Comparison of ENCODE assay signal across 26 cellular contexts in the genomic region with DNA sequence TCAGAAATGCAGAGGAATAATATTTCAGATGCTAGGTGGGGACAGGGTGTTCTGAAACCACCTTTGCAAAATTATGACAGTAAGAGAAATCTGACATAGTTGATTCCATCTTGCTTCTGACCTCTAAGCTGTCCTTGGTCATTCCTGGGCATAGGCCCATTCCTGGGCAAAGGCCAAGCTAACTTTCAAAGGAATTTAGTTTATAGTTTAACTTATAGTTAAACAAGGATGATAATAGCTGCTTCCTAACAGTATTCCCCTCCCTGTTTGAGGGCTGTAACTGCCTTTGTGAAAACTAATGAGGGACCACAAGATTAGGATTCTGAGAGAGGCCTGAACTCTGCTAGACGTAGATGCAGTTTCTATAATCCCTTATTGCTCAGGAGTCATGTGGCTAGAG.
"Had no signal": no experiment of that assay in that cellular context is flagged by ENCODE, and none has a peak within 500 bp of the region (broad histone marks: within the 10 kb centered on the region; RNA-seq: fewer than 3 reads in every experiment).

No MANE protein-coding gene starts in this region.

- H3K27ac ChIP-seq: left ventricle myocardium inferior, pancreas, prostate gland, sigmoid colon, spleen, testis, thyroid gland, transverse colon, upper lobe of left lung, vagina had no signal

- H3K27me3 ChIP-seq: pancreas, testis, thyroid gland, transverse colon, upper lobe of left lung, vagina had no signal

- H3K4me3 ChIP-seq: left ventricle myocardium inferior, lung, pancreas, prostate gland, sigmoid colon, spleen, testis, thyroid gland, transverse colon, upper lobe of left lung, vagina had no signal

- DNase-seq: hypothalamus; immature natural killer cell; kidney; left ventricle myocardium inferior; midbrain; naive thymus-derived CD8-positive, alpha-beta T cell; nucleus accumbens; pancreas; posterior cingulate gyrus; retina; right cardiac atrium; sigmoid colon; small intestine; spleen; stimulated activated CD4-positive, alpha-beta T cell treated with anti-CD3 and anti-CD28 coated beads, Interleukin-4, amount 100 ng/mL, for 24 hours; stimulated activated naive CD4-positive, alpha-beta T cell treated with Interleukin-2 at 50 U/mL for 16 hours; stimulated activated naive CD8-positive, alpha-beta T cell treated with anti-CD3 and anti-CD28 coated beads, Interleukin-15, amount 100 ng/mL, for 72 hours; testis; thyroid gland; transverse colon; upper lobe of left lung had no signal

- ATAC-seq: naive thymus-derived CD8-positive, alpha-beta T cell; pancreas; right cardiac atrium; stimulated activated effector memory CD8-positive, alpha-beta T cell treated with anti-CD3 and anti-CD28 coated beads, Interleukin-12 subunit alpha, Interleukin-12 subunit beta, amount 100 ng/mL, for 72 hours; stimulated activated naive CD8-positive, alpha-beta T cell treated with anti-CD3 and anti-CD28 coated beads, Interleukin-15, amount 100 ng/mL, for 72 hours had no signal

- H3K4me1 ChIP-seq: left ventricle myocardium inferior, pancreas, prostate gland, sigmoid colon, spleen, testis, thyroid gland, upper lobe of left lung, vagina had no signal

- H3K9me3 ChIP-seq: left ventricle myocardium inferior, pancreas, prostate gland, sigmoid colon, spleen, testis, thyroid gland, transverse colon, upper lobe of left lung, vagina had no signal

- H3K36me3 ChIP-seq: left ventricle myocardium inferior, pancreas, prostate gland, sigmoid colon, spleen, thyroid gland, transverse colon, upper lobe of left lung, vagina had no signal

- FAIRE-seq: islet of Langerhans, kidney, pancreas, small intestine had no signal
